In the genomic region with DNA sequence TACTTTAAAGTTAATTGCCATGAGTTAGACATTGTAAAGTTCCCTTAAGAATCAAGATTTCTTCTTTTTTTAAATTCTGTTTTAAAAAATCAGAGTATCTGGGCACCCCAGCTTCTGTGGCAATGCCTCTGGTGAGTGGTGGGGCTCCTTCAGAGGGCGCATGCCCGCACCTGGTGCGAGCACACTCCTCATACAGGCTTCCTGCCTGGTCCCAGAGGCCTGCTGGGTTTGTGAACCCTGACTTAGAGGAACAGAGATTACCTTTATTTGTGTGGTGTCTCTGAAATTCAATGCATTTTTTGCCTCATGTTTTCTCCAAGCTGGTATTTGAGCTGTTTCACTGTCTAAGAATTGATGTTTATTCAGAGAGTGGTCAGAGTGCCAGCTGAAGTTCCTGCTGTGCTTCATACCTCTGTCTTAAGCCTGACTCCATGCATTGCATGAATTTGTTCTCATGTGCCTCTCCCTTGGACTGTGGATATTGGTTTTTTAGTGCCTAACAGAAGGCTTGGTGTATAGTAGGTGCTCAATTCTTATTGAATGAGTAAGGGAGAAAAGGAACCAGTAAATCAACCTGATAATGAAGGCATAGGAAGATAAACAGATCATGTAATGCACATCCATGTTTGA, we compare ENCODE assay signal across 9 cellular contexts. TPM values are rescaled to one million over a fixed set of nuclear protein-coding genes. Genes with fewer than 3 reads are reported as not detected.
DNase-seq lines count a peak whose midpoint lies in the region; ATAC-seq, FAIRE-seq and TF ChIP-seq lines count a peak whose summit lies in the region.
"Had no signal": no experiment of that assay in that cellular context is flagged by ENCODE, and none has a peak within 500 bp of the region (broad histone marks: within the 10 kb centered on the region; RNA-seq: fewer than 3 reads in every experiment).

No MANE protein-coding gene starts in this region.

- peaks cover 8% of the 10 kb centered on the region for H3K4me1 ChIP-seq in prostate gland (replicated peaks)

- H3K27ac ChIP-seq in prostate gland, result no peak overlapping the region

- TF ChIP-seq POLR2A in prostate gland (IDR thresholded peaks at IDR 0.05), result no peak

- FAIRE-seq in GM19239 (lab: Jason Lieb, UNC), result peak; percentile 68

- peaks cover 12% of the 10 kb centered on the region for H3K4me1 Mint-ChIP-seq in activated T-helper 1 cell treated with anti-CD3 and anti-CD28 coated beads, Interleukin-12 subunit alpha, Interleukin-12 subunit beta, Interleukin-2, Interleukin-4 antibody, amounts not matched to agents 30 ng/mL and 10 ng/mL and 1 ng/mL, durations not matched to agents 14 hours and 24 hours and 36 hours (ENCODE audit: low read depth)

- DNase-seq in GM19239 (ENCODE audit: insufficient read length, low spot score) (no peak), prostate gland (ENCODE audit: low spot score) (peak; percentile 15), H7 (no peak), SHP77 treated with DMSO at 0.1 percent for 48 hours (lab: John Stamatoyannopoulos, UW) (no peak), NCI-H526 (lab: John Stamatoyannopoulos, UW) (no peak)
- no peak for DNase-seq in activated T-helper 1 cell treated with anti-CD3 and anti-CD28 coated beads, Interleukin-12 subunit alpha, Interleukin-12 subunit beta, Interleukin-2, Interleukin-4 antibody, amounts not matched to agents 30 ng/mL and 10 ng/mL and 1 ng/mL, durations not matched to agents 14 hours and 24 hours and 36 hours (ENCODE audit: low spot score)
- no peak for DNase-seq in activated naive CD4-positive, alpha-beta T cell treated with Interleukin-2 at 50 U/mL for 16 hours
- DNase-seq: activated CD8-positive, alpha-beta T cell treated with anti-CD3 and anti-CD28 coated beads for 36 hours had no signal

- H3K4me3 ChIP-seq in prostate gland, result no peak overlapping the region
- H3K4me3 ChIP-seq in H7 (ENCODE audit: insufficient read depth, low read depth, low read length), result no peak overlapping the region

- H3K4me3 Mint-ChIP-seq in activated T-helper 1 cell treated with anti-CD3 and anti-CD28 coated beads, Interleukin-12 subunit alpha, Interleukin-12 subunit beta, Interleukin-2, Interleukin-4 antibody, amounts not matched to agents 30 ng/mL and 10 ng/mL and 1 ng/mL, durations not matched to agents 14 hours and 24 hours and 36 hours, result no peak overlapping the region
- H3K4me3 Mint-ChIP-seq: activated CD8-positive, alpha-beta T cell treated with anti-CD3 and anti-CD28 coated beads for 36 hours had no signal

- H3K27ac Mint-ChIP-seq in activated T-helper 1 cell treated with anti-CD3 and anti-CD28 coated beads, Interleukin-12 subunit alpha, Interleukin-12 subunit beta, Interleukin-2, Interleukin-4 antibody, amounts not matched to agents 30 ng/mL and 10 ng/mL and 1 ng/mL, durations not matched to agents 14 hours and 24 hours and 36 hours, result peak overlapping the region; percentile 11
- H3K27ac Mint-ChIP-seq: activated CD8-positive, alpha-beta T cell treated with anti-CD3 and anti-CD28 coated beads for 36 hours had no signal

- peak; percentile 53 for ATAC-seq in HG02970 (IDR thresholded peaks at IDR 0.05; ENCODE audit: low FRiP score, unreplicated experiment)
- ATAC-seq: activated CD8-positive, alpha-beta T cell treated with anti-CD3 and anti-CD28 coated beads for 36 hours had no signal

- WGBS in prostate gland, result 95% methylated on average over 3 of the region's 3 CpGs

- H3K36me3 ChIP-seq in prostate gland, result no peaks in the 10 kb centered on the region
- no peaks in the 10 kb centered on the region for H3K36me3 ChIP-seq in H7 (replicated peaks; ENCODE audit: control insufficient read depth, insufficient read depth, low read length)

- H3K9me3 Mint-ChIP-seq in activated T-helper 1 cell treated with anti-CD3 and anti-CD28 coated beads, Interleukin-12 subunit alpha, Interleukin-12 subunit beta, Interleukin-2, Interleukin-4 antibody, amounts not matched to agents 30 ng/mL and 10 ng/mL and 1 ng/mL, durations not matched to agents 14 hours and 24 hours and 36 hours, result no peaks in the 10 kb centered on the region

- no peaks in the 10 kb centered on the region for H3K36me3 Mint-ChIP-seq in activated T-helper 1 cell treated with anti-CD3 and anti-CD28 coated beads, Interleukin-12 subunit alpha, Interleukin-12 subunit beta, Interleukin-2, Interleukin-4 antibody, amounts not matched to agents 30 ng/mL and 10 ng/mL and 1 ng/mL, durations not matched to agents 14 hours and 24 hours and 36 hours (ENCODE audit: low read depth)

- H3K27me3 ChIP-seq in prostate gland (replicated peaks; ENCODE audit: insufficient read depth) (no peaks in the 10 kb centered on the region), H7 (ENCODE audit: control insufficient read depth, insufficient read depth, low read length) (no peaks in the 10 kb centered on the region)

- TF ChIP-seq CTCF in prostate gland (IDR thresholded peaks at IDR 0.05), result no peak

- intact Hi-C loops in activated T-helper 1 cell treated with anti-CD3 and anti-CD28 coated beads, Interleukin-12 subunit alpha, Interleukin-12 subunit beta, Interleukin-2, Interleukin-4 antibody, amounts not matched to agents 30 ng/mL and 10 ng/mL and 1 ng/mL, durations not matched to agents 14 hours and 24 hours and 36 hours (cut with micrococcal nuclease), result no loop called here
- intact Hi-C loops in prostate gland (cut with DNase I), result no loop called here

- H3K27me3 Mint-ChIP-seq in activated T-helper 1 cell treated with anti-CD3 and anti-CD28 coated beads, Interleukin-12 subunit alpha, Interleukin-12 subunit beta, Interleukin-2, Interleukin-4 antibody, amounts not matched to agents 30 ng/mL and 10 ng/mL and 1 ng/mL, durations not matched to agents 14 hours and 24 hours and 36 hours (ENCODE audit: insufficient read depth), result no peaks in the 10 kb centered on the region
- H3K27me3 Mint-ChIP-seq: activated CD8-positive, alpha-beta T cell treated with anti-CD3 and anti-CD28 coated beads for 36 hours had no signal

- no peaks in the 10 kb centered on the region for H3K9me3 ChIP-seq in prostate gland

RNA-seq across cellular contexts. Expression of gene PHLPP1, which starts 28.9 kb away (rescaled TPM):
- 14.1 and 14.4 TPM in 2 replicates for total RNA-seq in activated T-helper 1 cell treated with anti-CD3 and anti-CD28 coated beads, Interleukin-12 subunit alpha, Interleukin-12 subunit beta, Interleukin-2, Interleukin-4 antibody, amounts not matched to agents 30 ng/mL and 10 ng/mL and 1 ng/mL, durations not matched to agents 14 hours and 24 hours and 36 hours
- total RNA-seq in prostate gland, result 10 to 100 TPM; 16.8 to 44.1 TPM
- total RNA-seq in H7 (2014; rRNA removed; shearing (Covaris generic)), result 23.0 and 29.2 TPM in 2 replicates
